In genomic region chr18:63207154-63207790, GRCh38 we compare ENCODE assay signal across 1 cellular context.
TF ChIP-seq lines count a peak whose summit lies in the region.

No MANE protein-coding gene starts in this region.

TF ChIP-seq in SK-N-SH, 30 proteins besides CTCF, POLR2A, EP300 and RAD21 (continued from another document):
- TF ChIP-seq REST (IDR thresholded peaks at IDR 0.05; ENCODE audit: low read depth, low read length) (no peak), FOSL2 (IDR thresholded peaks at IDR 0.05; ENCODE audit: borderline replicate concordance, low read depth) (no peak)
TF ChIP-seq in SK-N-SH: peak in this region for 0.
